Comparison of ENCODE assay signal across 1 cellular context in genomic region chr12:119938049-119938667, GRCh38.
TF ChIP-seq lines count a peak whose summit lies in the region.

No MANE protein-coding gene starts in this region.

TF ChIP-seq in GM12878, 131 proteins besides CTCF, POLR2A, EP300 and RAD21 (continued from another document):
- TF ChIP-seq BCL3 (IDR thresholded peaks at IDR 0.05; ENCODE audit: borderline replicate concordance, insufficient read depth, low read depth, low read length, poor library complexity, severe bottlenecking): no peak
- 0 out of 2 replicates have a peak, but pooled peaks have one; percentile 34 for TF ChIP-seq YY1 (IDR thresholded peaks at IDR 0.05; ENCODE audit: low read depth, low read length)
- no peak for TF ChIP-seq RCOR1 (conservative IDR thresholded peaks at IDR 0.05; ENCODE audit: low read depth, low read length)
- TF ChIP-seq NRF1 (conservative IDR thresholded peaks at IDR 0.05; ENCODE audit: low read depth, low read length): no peak
- TF ChIP-seq ZNF274 (IDR thresholded peaks at IDR 0.05; ENCODE audit: insufficient read depth, insufficient read length): no peak
- no peak for TF ChIP-seq MAX (IDR thresholded peaks at IDR 0.05; ENCODE audit: low read depth, low read length)
- TF ChIP-seq CBX5 (IDR thresholded peaks at IDR 0.05; ENCODE audit: low read depth): no peak
